In genomic region chr6:40671338-40672050, GRCh38 we compare ENCODE assay signal across 22 cellular contexts.
DNase-seq lines count a peak whose midpoint lies in the region; ATAC-seq and TF ChIP-seq lines count a peak whose summit lies in the region.
"Had no signal": no experiment of that assay in that cellular context is flagged by ENCODE, and none has a peak within 500 bp of the region (broad histone marks: within the 10 kb centered on the region; RNA-seq: fewer than 3 reads in every experiment).

No MANE protein-coding gene starts in this region.

- H3K9me3 ChIP-seq in mammary epithelial cell (replicated peaks; ENCODE audit: insufficient read depth, low read length) (no peaks in the 10 kb centered on the region), body of pancreas (no peaks in the 10 kb centered on the region), stomach (peaks cover 0 to 7% (median 3%) of the 10 kb centered on the region in 4 donors)
- H3K9me3 ChIP-seq: esophagus squamous epithelium had no signal

- H3K36me3 ChIP-seq in mammary epithelial cell (ENCODE audit: insufficient read depth, low read length) (no peaks in the 10 kb centered on the region), body of pancreas (replicated peaks in 1 of 2; ENCODE audit: insufficient read depth in 1 of 2, low read depth in 2 of 2) (no peaks in the 10 kb centered on the region), stomach (no peaks in the 10 kb centered on the region)
- H3K36me3 ChIP-seq: esophagus squamous epithelium had no signal

- no peak for TF ChIP-seq EP300 in stomach (IDR thresholded peaks at IDR 0.05)

- no peaks in the 10 kb centered on the region for H3K36me3 Mint-ChIP-seq in MCF 10A (ENCODE audit: insufficient read depth, unreplicated experiment)
- H3K36me3 Mint-ChIP-seq: CD8-positive, alpha-beta T cell had no signal

- CTCF ChIA-PET in MCF 10A (lab: Yijun Ruan, JAX), result no interaction called here
- CTCF ChIA-PET in mammary epithelial cell (lab: Charles Lee; ENCODE audit: low non-redundant PET), result no interaction called here

- H3K4me1 Mint-ChIP-seq in MCF 10A (ENCODE audit: insufficient read depth, unreplicated experiment), result no peaks in the 10 kb centered on the region
- H3K4me1 Mint-ChIP-seq: central memory CD8-positive, alpha-beta T cell; stimulated activated naive CD8-positive, alpha-beta T cell treated with anti-CD3 and anti-CD28 coated beads, Interleukin-15, amount 100 ng/mL, for 72 hours had no signal

- ATAC-seq in body of pancreas (peak; percentile 30), GM21737 (IDR thresholded peaks at IDR 0.05; ENCODE audit: unreplicated experiment) (no peak)
- ATAC-seq: CD8-positive, alpha-beta T cell; left ventricle myocardium superior; stimulated activated naive CD8-positive, alpha-beta T cell treated with anti-CD3 and anti-CD28 coated beads, Interleukin-15, amount 100 ng/mL, for 72 hours had no signal

- H3K27me3 ChIP-seq in mammary epithelial cell (ENCODE audit: insufficient read depth, low read length) (no peaks in the 10 kb centered on the region), body of pancreas (no peaks in the 10 kb centered on the region), stomach (no peaks in the 10 kb centered on the region)

- peak; percentile 50 for DNase-seq in MCF 10A (ENCODE audit: unreplicated experiment)
- no peak for DNase-seq in mammary epithelial cell
- peak; percentile 89 for DNase-seq in NCI-H345 (lab: John Stamatoyannopoulos, UW)
- peak; percentile 14 to 35 (median 18) for DNase-seq in body of pancreas
- peak; percentile 34 for DNase-seq in stomach
- no peak for DNase-seq in stimulated activated CD4-positive, alpha-beta T cell treated with anti-CD3 and anti-CD28 coated beads, Interleukin-1b, Interleukin-23, amount 100 ng/mL, for 48 hours
- no peak for DNase-seq in middle frontal gyrus (ENCODE audit: extremely low spot score, low spot score)
- DNase-seq: activated CD4-positive, alpha-beta T cell treated with anti-CD3 and anti-CD28 coated beads for 48 hours; activated CD8-positive, alpha-beta memory T cell treated with anti-CD3 and anti-CD28 coated beads, Interleukin-2, amount 50 U/mL, for 4 hours; activated gamma-delta T cell; amniotic stem cell; CD8-positive, alpha-beta T cell; effector CD4-positive, alpha-beta T cell; esophagus squamous epithelium; glutamatergic neuron; HCEC 1CT; left ventricle myocardium superior; NCI-H526 treated with DMSO at 0.1 percent for 48 hours; stimulated activated naive CD8-positive, alpha-beta T cell treated with anti-CD3 and anti-CD28 coated beads, Interleukin-15, amount 100 ng/mL, for 72 hours had no signal

- 72% methylated on average over 8 of the region's 9 CpGs for WGBS in mammary epithelial cell (ENCODE audit: low coverage, missing lambda C conversion rate)
- WGBS in body of pancreas, 2 donors, result 70 to 86% methylated on average over 7 to 9 of the region's 9 CpGs
- 62 to 76% (median 71%) methylated on average over 8 to 9 of the region's 9 CpGs for WGBS in stomach, 5 donors

- intact Hi-C loops in MCF 10A (cut with micrococcal nuclease) (no loop called here), mammary epithelial cell (cut with micrococcal nuclease) (loop anchor here (10.0 kb wide), 1 partner anchor 153 kb away; no protein-coding TSS in a partner anchor), body of pancreas (cut with DNase I) (no loop called here), stomach (cut with DNase I; ENCODE audit: low total_unique reads) (no loop called here)

- TF ChIP-seq POLR2A in body of pancreas (IDR thresholded peaks at IDR 0.05), result no peak
- no peak for TF ChIP-seq POLR2A in stomach (IDR thresholded peaks at IDR 0.05)

- no peak overlapping the region for H3K27ac Mint-ChIP-seq in MCF 10A (ENCODE audit: low read depth, unreplicated experiment)
- H3K27ac Mint-ChIP-seq: CD8-positive, alpha-beta T cell had no signal

- H3K27ac ChIP-seq in mammary epithelial cell (ENCODE audit: insufficient read depth, low read depth, low read length) (no peak overlapping the region), body of pancreas (no peak overlapping the region), stomach (no peak overlapping the region)
- H3K27ac ChIP-seq: esophagus squamous epithelium, KMS-11 had no signal

- no peaks in the 10 kb centered on the region for H3K79me2 ChIP-seq in mammary epithelial cell (ENCODE audit: insufficient read depth, low read length)

- TF ChIP-seq CTCF in MCF 10A (IDR thresholded peaks at IDR 0.05; ENCODE audit: unreplicated experiment) (no peak), mammary epithelial cell (conservative IDR thresholded peaks at IDR 0.05 in 1 of 2, IDR thresholded peaks at IDR 0.05 in 1 of 2; ENCODE audit: extremely low read depth in 1 of 2, insufficient read depth in 1 of 2, low read depth in 1 of 2, low read length in 2 of 2) (no peak), body of pancreas (IDR thresholded peaks at IDR 0.05) (no peak), stomach (IDR thresholded peaks at IDR 0.05) (no peak)

- no peak overlapping the region for H3K4me3 ChIP-seq in mammary epithelial cell (replicated peaks in 1 of 3; ENCODE audit: insufficient read depth in 1 of 3, low read depth in 2 of 3, low read length in 3 of 3)
- no peak overlapping the region for H3K4me3 ChIP-seq in body of pancreas
- H3K4me3 ChIP-seq in stomach, result no peak overlapping the region
- H3K4me3 ChIP-seq: esophagus squamous epithelium had no signal

- POLR2A ChIA-PET in MCF 10A (lab: Yijun Ruan, JAX), result no interaction called here

- H3K9ac ChIP-seq in mammary epithelial cell (ENCODE audit: insufficient read depth, low read length), result no peak overlapping the region
- H3K9ac ChIP-seq: KMS-11 had no signal

- no peak overlapping the region for H3K4me2 ChIP-seq in mammary epithelial cell (ENCODE audit: insufficient read depth, low read depth, low read length)
- H3K4me2 ChIP-seq: KMS-11 had no signal

- H3K9me3 Mint-ChIP-seq in MCF 10A (ENCODE audit: unreplicated experiment), result peaks cover 25% of the 10 kb centered on the region
- H3K9me3 Mint-ChIP-seq: CD8-positive, alpha-beta T cell; central memory CD8-positive, alpha-beta T cell had no signal

- in situ Hi-C loops in mammary epithelial cell (cut with MboI; ENCODE audit: low sequenced_read_pairs in 2 of 2), result no loop called here

- dilution Hi-C loops in mammary epithelial cell (cut with HindIII; ENCODE audit: low sequenced_read_pairs), result no loop called here

- H4K20me1 ChIP-seq in mammary epithelial cell (ENCODE audit: insufficient read depth, low read length), result no peaks in the 10 kb centered on the region

- BruUV-seq in MCF 10A (replicated peaks; lab: Mats Ljungman, UMichigan) (no TSS peak), mammary epithelial cell (replicated peaks; lab: Mats Ljungman, UMichigan) (no TSS peak)

- no peak overlapping the region for H3K4me3 Mint-ChIP-seq in MCF 10A (ENCODE audit: unreplicated experiment)
- H3K4me3 Mint-ChIP-seq: CD8-positive, alpha-beta T cell; central memory CD8-positive, alpha-beta T cell; stimulated activated naive CD8-positive, alpha-beta T cell treated with anti-CD3 and anti-CD28 coated beads, Interleukin-15, amount 100 ng/mL, for 72 hours had no signal

- H3K27me3 Mint-ChIP-seq in MCF 10A (ENCODE audit: insufficient read depth, unreplicated experiment), result no peaks in the 10 kb centered on the region

- no peak overlapping the region for H2AFZ ChIP-seq in mammary epithelial cell (ENCODE audit: low read depth, low read length)

- H3K4me1 ChIP-seq in mammary epithelial cell (ENCODE audit: insufficient read depth, low read length), result no peaks in the 10 kb centered on the region
- no peaks in the 10 kb centered on the region for H3K4me1 ChIP-seq in body of pancreas
- no peaks in the 10 kb centered on the region for H3K4me1 ChIP-seq in stomach
- H3K4me1 ChIP-seq: esophagus squamous epithelium had no signal

Comparison
In these comparisons a context has a peak if more than half of its experiments do, and no peak if none do; other contexts are left out.
1. DNase-seq: peak in MCF 10A (single experiment), NCI-H345 (single experiment), body of pancreas (4 of 4) and stomach (single experiment); none in mammary epithelial cell (single experiment), stimulated activated CD4-positive, alpha-beta T cell treated with anti-CD3 and anti-CD28 coated beads, Interleukin-1b, Interleukin-23, amount 100 ng/mL, for 48 hours (single experiment) and middle frontal gyrus (single experiment).